In genomic region chr6:64259372-64259771, GRCh38 we compare ENCODE assay signal across 1 cellular context.
TF ChIP-seq lines count a peak whose summit lies in the region.

No MANE protein-coding gene starts in this region.

TF ChIP-seq in GM23338, 12 proteins besides CTCF, POLR2A, EP300 and RAD21 (continued from another document):
- TF ChIP-seq REST (IDR thresholded peaks at IDR 0.05; ENCODE audit: unreplicated experiment) (no peak), ZNF462 (CRISPR knock-in tag; IDR thresholded peaks at IDR 0.05) (no peak), JUNB (IDR thresholded peaks at IDR 0.05; ENCODE audit: unreplicated experiment) (no peak), ZNF114 (CRISPR knock-in tag; IDR thresholded peaks at IDR 0.05) (no peak), EZH2 (IDR thresholded peaks at IDR 0.05; ENCODE audit: low read depth, unreplicated experiment) (no peak), NANOG (IDR thresholded peaks at IDR 0.05; ENCODE audit: borderline replicate concordance) (no peak), STAT1 (IDR thresholded peaks at IDR 0.05; ENCODE audit: unreplicated experiment) (no peak)
